In genomic region chr10:33539137-33539536, GRCh38 we compare ENCODE assay signal across 10 cellular contexts.
"Had no signal": no experiment of that assay in that cellular context is flagged by ENCODE, and none has a peak within 500 bp of the region (broad histone marks: within the 10 kb centered on the region; RNA-seq: fewer than 3 reads in every experiment).

No MANE protein-coding gene starts in this region.

- ATAC-seq: GM23338, HCT116, K562 had no signal

- H3K4me2 ChIP-seq: GM23338 had no signal

- H3K9me3 ChIP-seq: HAP-1 had no signal

- H3K4me1 ChIP-seq: HAP-1 had no signal

- FAIRE-seq: HTR-8/SVneo, K562 had no signal

- H2AFZ ChIP-seq: GM23338 had no signal

- H3K36me3 ChIP-seq: HAP-1 had no signal

- H3K27ac ChIP-seq: HL-60 had no signal

- DNase-seq: H7, HFFc6, IMR-90, KG1 had no signal

- H3K27ac Mint-ChIP-seq: GM23338, HFFc6 had no signal

- H3K4me3 Mint-ChIP-seq: GM23338, HFFc6 had no signal

- H3K4me3 ChIP-seq: GM23338, HAP-1, K562 had no signal
